In the genomic region with DNA sequence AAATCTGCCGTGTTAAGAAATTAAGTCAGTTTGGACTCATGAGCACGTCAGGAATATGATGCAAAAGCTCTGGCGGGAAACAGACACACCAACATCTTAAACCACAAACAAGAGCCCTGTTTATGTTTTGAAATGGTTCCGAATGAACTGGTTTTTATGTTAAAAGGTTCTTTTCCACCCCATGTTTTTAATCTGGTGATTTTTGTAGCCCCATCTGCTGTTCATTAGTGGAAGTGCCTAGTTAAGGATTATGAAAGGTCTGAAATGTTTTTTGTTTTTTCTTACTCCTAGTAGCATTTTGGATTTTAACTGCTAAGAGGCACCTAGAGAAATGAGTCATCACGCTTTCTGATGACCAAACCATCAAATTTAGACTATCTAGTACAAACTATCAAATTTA, we compare ENCODE assay signal across 10 cellular contexts.
DNase-seq lines count a peak whose midpoint lies in the region; ATAC-seq and TF ChIP-seq lines count a peak whose summit lies in the region.
"Had no signal": no experiment of that assay in that cellular context is flagged by ENCODE, and none has a peak within 500 bp of the region (broad histone marks: within the 10 kb centered on the region; RNA-seq: fewer than 3 reads in every experiment).

No MANE protein-coding gene starts in this region.

- no peak overlapping the region for H2BK20ac ChIP-seq in IMR-90 (ENCODE audit: low read depth, low read length)

- H2BK15ac ChIP-seq in IMR-90 (ENCODE audit: low read depth, low read length), result no peak overlapping the region

- TF ChIP-seq CTCF in IMR-90 (conservative IDR thresholded peaks at IDR 0.05; ENCODE audit: low read depth, low read length) (peak; percentile 11; the same call in 1 of the 2 replicates), neural crest cell (conservative IDR thresholded peaks at IDR 0.05) (peak; percentile 75)

- no peak overlapping the region for H4K5ac ChIP-seq in IMR-90 (ENCODE audit: low read depth, low read length)

- no peaks in the 10 kb centered on the region for H3K27me3 ChIP-seq in IMR-90 (ENCODE audit: control insufficient read depth, insufficient read depth, low read length)

- intact Hi-C loops in IMR-90 (cut with micrococcal nuclease), result loop anchor here (10.0 kb wide), 1 partner anchor 266 kb away; no protein-coding TSS in a partner anchor

- peaks cover 18% of the 10 kb centered on the region for H3K4me1 Mint-ChIP-seq in neural crest cell
- no peaks in the 10 kb centered on the region for H3K4me1 Mint-ChIP-seq in stimulated activated naive CD8-positive, alpha-beta T cell treated with anti-CD3 and anti-CD28 coated beads, Interleukin-15, amount 100 ng/mL, for 72 hours
- H3K4me1 Mint-ChIP-seq in stimulated activated naive B cell treated with anti-CD40 and anti-IgM and Interleukin-4, amounts not matched to agents 10 μg/mL and 1 μg/mL and 100 μg/mL, for 72 hours, result no peaks in the 10 kb centered on the region
- no peaks in the 10 kb centered on the region for H3K4me1 Mint-ChIP-seq in activated CD8-positive, alpha-beta memory T cell treated with anti-CD3 and anti-CD28 coated beads, Interleukin-2, amount 10 ng/mL, durations not matched to agents 7 days and 5 days
- H3K4me1 Mint-ChIP-seq in activated naive CD8-positive, alpha-beta T cell treated with anti-CD3 and anti-CD28 coated beads, Interleukin-2, amount 50 U/mL, for 24 hours, result no peaks in the 10 kb centered on the region
- H3K4me1 Mint-ChIP-seq: activated T-helper 17 cell treated with anti-CD3 and anti-CD28 coated beads, Interleukin-2, amount 50 U/mL, for 72 hours had no signal

- no peak overlapping the region for H2BK5ac ChIP-seq in IMR-90 (ENCODE audit: low read depth, low read length, poor library complexity, severe bottlenecking)

- no peaks in the 10 kb centered on the region for H3K4me1 ChIP-seq in IMR-90 (ENCODE audit: control insufficient read depth, insufficient read depth, low read length)

- no peak overlapping the region for H4K91ac ChIP-seq in IMR-90 (ENCODE audit: insufficient read depth, low read depth, low read length)

- H3K27me3 Mint-ChIP-seq in neural crest cell (ENCODE audit: low read depth), result no peaks in the 10 kb centered on the region
- H3K27me3 Mint-ChIP-seq in stimulated activated naive CD8-positive, alpha-beta T cell treated with anti-CD3 and anti-CD28 coated beads, Interleukin-15, amount 100 ng/mL, for 72 hours, result peaks cover 17% of the 10 kb centered on the region
- H3K27me3 Mint-ChIP-seq in stimulated activated naive B cell treated with anti-CD40 and anti-IgM and Interleukin-4, amounts not matched to agents 10 μg/mL and 1 μg/mL and 100 μg/mL, for 72 hours, result peaks cover 4 to 13% of the 10 kb centered on the region in 2 donors
- peaks cover 2% of the 10 kb centered on the region for H3K27me3 Mint-ChIP-seq in activated CD8-positive, alpha-beta memory T cell treated with anti-CD3 and anti-CD28 coated beads, Interleukin-2, amount 10 ng/mL, durations not matched to agents 7 days and 5 days
- H3K27me3 Mint-ChIP-seq in activated naive CD8-positive, alpha-beta T cell treated with anti-CD3 and anti-CD28 coated beads, Interleukin-2, amount 50 U/mL, for 24 hours, result peaks cover 7% of the 10 kb centered on the region

- H4K8ac ChIP-seq in IMR-90 (ENCODE audit: low read depth in 2 of 2, low read length in 2 of 2), result no peak overlapping the region

- BruUV-seq in IMR-90 (replicated peaks; lab: Mats Ljungman, UMichigan), result no TSS peak

- no peak overlapping the region for H2AK5ac ChIP-seq in IMR-90 (ENCODE audit: low read depth, low read length)

- no CpG with 5 or more reads among the region's 5 CpGs for WGBS in IMR-90 (ENCODE audit: extremely low coverage in 2 of 2, insufficient read length in 1 of 2), 2 experiments

- CTCF ChIA-PET in IMR-90 (lab: Yijun Ruan, JAX), result no interaction called here
- CTCF ChIA-PET in activated CD8-positive, alpha-beta memory T cell treated with anti-CD3 and anti-CD28 coated beads, Interleukin-2, amount 10 ng/mL, durations not matched to agents 7 days and 5 days (lab: Charles Lee), result no interaction called here

- H2BK120ac ChIP-seq in IMR-90 (ENCODE audit: low read depth, low read length), result no peak overlapping the region

- DNase-seq in ELR (ENCODE audit: low read depth) (peak; percentile 10), IMR-90 (no peak), cerebellar cortex (ENCODE audit: low spot score) (peak; percentile 6), neural crest cell (ENCODE audit: low read depth, low spot score) (no peak)
- DNase-seq in stimulated activated naive CD8-positive, alpha-beta T cell treated with anti-CD3 and anti-CD28 coated beads, Interleukin-15, amount 100 ng/mL, for 72 hours, result no peak
- no peak for DNase-seq in stimulated activated naive B cell treated with anti-CD40 and anti-IgM and Interleukin-4, amounts not matched to agents 10 μg/mL and 1 μg/mL and 100 μg/mL, for 72 hours
- no peak for DNase-seq in activated CD8-positive, alpha-beta memory T cell treated with anti-CD3 and anti-CD28 coated beads, Interleukin-2, amount 10 ng/mL, durations not matched to agents 7 days and 5 days
- DNase-seq in activated naive CD8-positive, alpha-beta T cell treated with anti-CD3 and anti-CD28 coated beads, Interleukin-2, amount 50 U/mL, for 24 hours, result no peak
- DNase-seq: SHP77 had no signal

- peaks cover 30% of the 10 kb centered on the region for H3K9me3 ChIP-seq in IMR-90 (ENCODE audit: control insufficient read depth, insufficient read depth, low read length)

- no peaks in the 10 kb centered on the region for H3K79me1 ChIP-seq in IMR-90 (ENCODE audit: low read depth in 1 of 2, low read length in 2 of 2)

- POLR2A ChIA-PET in IMR-90 (lab: Charles Lee; ENCODE audit: unreplicated experiment), result no interaction called here

- H2AK9ac ChIP-seq in IMR-90 (replicated peaks; ENCODE audit: low read depth, low read length, poor library complexity), result no peak overlapping the region

- H3K9ac ChIP-seq in IMR-90 (ENCODE audit: low read depth, low read length), result no peak overlapping the region

- no peak for TF ChIP-seq POLR2A in IMR-90 (IDR thresholded peaks at IDR 0.05; ENCODE audit: low read depth, low read length)

- H3K4ac ChIP-seq in IMR-90 (ENCODE audit: low read depth, low read length), result no peak overlapping the region

- H3K18ac ChIP-seq in IMR-90 (ENCODE audit: low read depth, low read length), result no peak overlapping the region

- ATAC-seq in IMR-90 (ENCODE audit: low read depth), result no peak
- no peak for ATAC-seq in stimulated activated naive CD8-positive, alpha-beta T cell treated with anti-CD3 and anti-CD28 coated beads, Interleukin-15, amount 100 ng/mL, for 72 hours
- ATAC-seq in stimulated activated naive B cell treated with anti-CD40 and anti-IgM and Interleukin-4, amounts not matched to agents 10 μg/mL and 1 μg/mL and 100 μg/mL, for 72 hours (replicated peaks), result no peak
- ATAC-seq in activated CD8-positive, alpha-beta memory T cell treated with anti-CD3 and anti-CD28 coated beads, Interleukin-2, amount 10 ng/mL, durations not matched to agents 7 days and 5 days, result no peak
- no peak for ATAC-seq in activated naive CD8-positive, alpha-beta T cell treated with anti-CD3 and anti-CD28 coated beads, Interleukin-2, amount 50 U/mL, for 24 hours
- ATAC-seq: activated T-helper 17 cell treated with anti-CD3 and anti-CD28 coated beads, Interleukin-2, amount 50 U/mL, for 72 hours had no signal

- no peaks in the 10 kb centered on the region for H3K9me3 Mint-ChIP-seq in neural crest cell
- H3K9me3 Mint-ChIP-seq in stimulated activated naive CD8-positive, alpha-beta T cell treated with anti-CD3 and anti-CD28 coated beads, Interleukin-15, amount 100 ng/mL, for 72 hours, result no peaks in the 10 kb centered on the region
- H3K9me3 Mint-ChIP-seq in stimulated activated naive B cell treated with anti-CD40 and anti-IgM and Interleukin-4, amounts not matched to agents 10 μg/mL and 1 μg/mL and 100 μg/mL, for 72 hours, result peaks cover 0 to 1% of the 10 kb centered on the region in 2 donors
- H3K9me3 Mint-ChIP-seq in activated CD8-positive, alpha-beta memory T cell treated with anti-CD3 and anti-CD28 coated beads, Interleukin-2, amount 10 ng/mL, durations not matched to agents 7 days and 5 days (ENCODE audit: low read depth), result no peaks in the 10 kb centered on the region
- no peaks in the 10 kb centered on the region for H3K9me3 Mint-ChIP-seq in activated naive CD8-positive, alpha-beta T cell treated with anti-CD3 and anti-CD28 coated beads, Interleukin-2, amount 50 U/mL, for 24 hours

- H3K4me3 ChIP-seq in IMR-90 (ENCODE audit: insufficient read depth, low read depth, low read length), result no peak overlapping the region

- H3K14ac ChIP-seq in IMR-90 (replicated peaks; ENCODE audit: low read depth, low read length), result no peak overlapping the region

- H4K20me1 ChIP-seq in IMR-90 (ENCODE audit: insufficient read depth, low read length), result no peaks in the 10 kb centered on the region

- H3K4me2 ChIP-seq in IMR-90 (ENCODE audit: low read depth, low read length), result no peak overlapping the region

- H3K27ac Mint-ChIP-seq in neural crest cell (ENCODE audit: unreplicated experiment), result no peak overlapping the region
- H3K27ac Mint-ChIP-seq in stimulated activated naive CD8-positive, alpha-beta T cell treated with anti-CD3 and anti-CD28 coated beads, Interleukin-15, amount 100 ng/mL, for 72 hours, result no peak overlapping the region
- H3K27ac Mint-ChIP-seq in stimulated activated naive B cell treated with anti-CD40 and anti-IgM and Interleukin-4, amounts not matched to agents 10 μg/mL and 1 μg/mL and 100 μg/mL, for 72 hours, result no peak overlapping the region
- no peak overlapping the region for H3K27ac Mint-ChIP-seq in activated CD8-positive, alpha-beta memory T cell treated with anti-CD3 and anti-CD28 coated beads, Interleukin-2, amount 10 ng/mL, durations not matched to agents 7 days and 5 days
- no peak overlapping the region for H3K27ac Mint-ChIP-seq in activated naive CD8-positive, alpha-beta T cell treated with anti-CD3 and anti-CD28 coated beads, Interleukin-2, amount 50 U/mL, for 24 hours
- H3K27ac Mint-ChIP-seq: activated T-helper 17 cell treated with anti-CD3 and anti-CD28 coated beads, Interleukin-2, amount 50 U/mL, for 72 hours had no signal

- H3K9me1 ChIP-seq in IMR-90 (ENCODE audit: insufficient read depth, low read length), result no peaks in the 10 kb centered on the region

- no peaks in the 10 kb centered on the region for H3K36me3 ChIP-seq in IMR-90 (ENCODE audit: control insufficient read depth, insufficient read depth, low read length)

- H3K27ac ChIP-seq in IMR-90 (ENCODE audit: insufficient read depth, low read length), result no peak overlapping the region

- TF ChIP-seq RAD21 in IMR-90 (IDR thresholded peaks at IDR 0.05; ENCODE audit: low read length), result no peak

- H2AFZ ChIP-seq in IMR-90 (replicated peaks; ENCODE audit: low read length, poor library complexity), result no peak overlapping the region

- no peak overlapping the region for H3K4me3 Mint-ChIP-seq in neural crest cell
- H3K4me3 Mint-ChIP-seq in stimulated activated naive CD8-positive, alpha-beta T cell treated with anti-CD3 and anti-CD28 coated beads, Interleukin-15, amount 100 ng/mL, for 72 hours, result no peak overlapping the region
- H3K4me3 Mint-ChIP-seq in stimulated activated naive B cell treated with anti-CD40 and anti-IgM and Interleukin-4, amounts not matched to agents 10 μg/mL and 1 μg/mL and 100 μg/mL, for 72 hours, result no peak overlapping the region
- H3K4me3 Mint-ChIP-seq in activated CD8-positive, alpha-beta memory T cell treated with anti-CD3 and anti-CD28 coated beads, Interleukin-2, amount 10 ng/mL, durations not matched to agents 7 days and 5 days, result no peak overlapping the region
- H3K4me3 Mint-ChIP-seq in activated naive CD8-positive, alpha-beta T cell treated with anti-CD3 and anti-CD28 coated beads, Interleukin-2, amount 50 U/mL, for 24 hours, result no peak overlapping the region
- H3K4me3 Mint-ChIP-seq: activated T-helper 17 cell treated with anti-CD3 and anti-CD28 coated beads, Interleukin-2, amount 50 U/mL, for 72 hours had no signal

- no peaks in the 10 kb centered on the region for H3K36me3 Mint-ChIP-seq in neural crest cell (ENCODE audit: low read depth)
- no peaks in the 10 kb centered on the region for H3K36me3 Mint-ChIP-seq in stimulated activated naive B cell treated with anti-CD40 and anti-IgM and Interleukin-4, amounts not matched to agents 10 μg/mL and 1 μg/mL and 100 μg/mL, for 72 hours
- H3K36me3 Mint-ChIP-seq in activated CD8-positive, alpha-beta memory T cell treated with anti-CD3 and anti-CD28 coated beads, Interleukin-2, amount 10 ng/mL, durations not matched to agents 7 days and 5 days, result no peaks in the 10 kb centered on the region
- H3K36me3 Mint-ChIP-seq in activated naive CD8-positive, alpha-beta T cell treated with anti-CD3 and anti-CD28 coated beads, Interleukin-2, amount 50 U/mL, for 24 hours (ENCODE audit: low read depth), result no peaks in the 10 kb centered on the region

- in situ Hi-C loops in IMR-90 (cut with MboI; ENCODE audit: low sequenced_read_pairs), result no loop called here

- H3K56ac ChIP-seq in IMR-90 (ENCODE audit: extremely low read depth, insufficient read depth, low read length), result no peak overlapping the region

- dilution Hi-C loops in IMR-90 (cut with HindIII; ENCODE audit: low sequenced_read_pairs, unreplicated experiment), result no loop called here

- H3K23ac ChIP-seq in IMR-90 (ENCODE audit: low read depth, low read length), result no peak overlapping the region

Comparison
In these comparisons a context has a peak if more than half of its experiments do, and no peak if none do; other contexts are left out.
1. DNase-seq: peak in ELR (single experiment) and cerebellar cortex (single experiment); none in IMR-90 (single experiment), neural crest cell (single experiment), stimulated activated naive CD8-positive, alpha-beta T cell treated with anti-CD3 and anti-CD28 coated beads, Interleukin-15, amount 100 ng/mL, for 72 hours (0 of 2), stimulated activated naive B cell treated with anti-CD40 and anti-IgM and Interleukin-4, amounts not matched to agents 10 μg/mL and 1 μg/mL and 100 μg/mL, for 72 hours (single experiment), activated CD8-positive, alpha-beta memory T cell treated with anti-CD3 and anti-CD28 coated beads, Interleukin-2, amount 10 ng/mL, durations not matched to agents 7 days and 5 days (single experiment) and activated naive CD8-positive, alpha-beta T cell treated with anti-CD3 and anti-CD28 coated beads, Interleukin-2, amount 50 U/mL, for 24 hours (single experiment).